In the genomic region with DNA sequence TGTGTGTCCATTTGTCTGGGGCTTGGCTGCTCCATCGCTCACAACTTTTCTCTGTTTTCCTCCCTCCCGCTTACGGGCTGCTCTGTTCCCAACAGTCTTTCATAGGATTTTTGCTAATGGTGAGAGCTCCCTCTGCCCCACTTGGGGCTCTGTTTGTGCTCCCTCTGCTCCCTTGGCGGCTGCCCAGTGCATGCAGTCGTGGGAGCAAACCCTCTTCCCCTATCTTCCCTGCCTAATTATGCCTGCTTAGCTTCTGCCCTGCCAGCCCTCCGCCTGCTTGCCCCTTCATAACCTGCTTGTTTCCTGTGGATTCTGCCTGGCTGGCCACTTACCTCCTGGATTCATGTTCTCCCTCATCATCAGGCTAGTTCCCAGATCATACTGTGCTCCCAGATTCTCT, we compare ENCODE assay signal across 19 cellular contexts. TPM values are rescaled to one million over a fixed set of nuclear protein-coding genes. Genes with fewer than 3 reads are reported as not detected.
"Had no signal": no experiment of that assay in that cellular context is flagged by ENCODE, and none has a peak within 500 bp of the region (broad histone marks: within the 10 kb centered on the region; RNA-seq: fewer than 3 reads in every experiment).

No MANE protein-coding gene starts in this region.

- H3K27ac Mint-ChIP-seq: activated naive CD4-positive, alpha-beta T cell treated with anti-CD3 and anti-CD28 coated beads, Interleukin-2, amount 10 ng/mL, durations not matched to agents 7 days and 5 days had no signal

- H3K9me3 Mint-ChIP-seq: activated naive CD4-positive, alpha-beta T cell treated with anti-CD3 and anti-CD28 coated beads, Interleukin-2, amount 10 ng/mL, durations not matched to agents 7 days and 5 days; naive B cell had no signal

- H3K27ac ChIP-seq: coronary artery, esophagus squamous epithelium, left ventricle myocardium inferior, right atrium auricular region, SJCRH30, suprapubic skin had no signal

- H3K4me3 Mint-ChIP-seq: activated naive CD4-positive, alpha-beta T cell treated with anti-CD3 and anti-CD28 coated beads, Interleukin-2, amount 10 ng/mL, durations not matched to agents 7 days and 5 days had no signal

- DNase-seq: activated CD8-positive, alpha-beta memory T cell treated with anti-CD3 and anti-CD28 coated beads, Interleukin-2, amount 50 U/mL, for 4 hours; activated naive CD4-positive, alpha-beta T cell treated with anti-CD3 and anti-CD28 coated beads, Interleukin-2, amount 10 ng/mL, durations not matched to agents 7 days and 5 days; amniotic stem cell; esophagus squamous epithelium; hypothalamus; left ventricle myocardium inferior; naive B cell; nucleus accumbens; SJCRH30; stimulated activated CD4-positive, alpha-beta T cell treated with anti-CD3 and anti-CD28 coated beads, Interleukin-2, amount 100 ng/mL, for 48 hours; stimulated activated naive CD4-positive, alpha-beta T cell; trophoblast cell had no signal

- H3K9me3 ChIP-seq: esophagus squamous epithelium, left ventricle myocardium inferior, right atrium auricular region, SJCRH30, suprapubic skin had no signal

- H3K27me3 ChIP-seq: esophagus squamous epithelium, right atrium auricular region, SJCRH30, suprapubic skin had no signal

- H3K27me3 Mint-ChIP-seq: activated naive CD4-positive, alpha-beta T cell treated with anti-CD3 and anti-CD28 coated beads, Interleukin-2, amount 10 ng/mL, durations not matched to agents 7 days and 5 days; naive B cell had no signal

RNA-seq across cellular contexts. Expression of gene KRTCAP3, which starts 6.6 kb away (rescaled TPM):
- total RNA-seq: cardiac septum, fibroblast of villous mesenchyme, glomerular endothelial cell, skeletal muscle tissue had no signal
